Comparison of ENCODE assay signal across 1 cellular context in the genomic region with DNA sequence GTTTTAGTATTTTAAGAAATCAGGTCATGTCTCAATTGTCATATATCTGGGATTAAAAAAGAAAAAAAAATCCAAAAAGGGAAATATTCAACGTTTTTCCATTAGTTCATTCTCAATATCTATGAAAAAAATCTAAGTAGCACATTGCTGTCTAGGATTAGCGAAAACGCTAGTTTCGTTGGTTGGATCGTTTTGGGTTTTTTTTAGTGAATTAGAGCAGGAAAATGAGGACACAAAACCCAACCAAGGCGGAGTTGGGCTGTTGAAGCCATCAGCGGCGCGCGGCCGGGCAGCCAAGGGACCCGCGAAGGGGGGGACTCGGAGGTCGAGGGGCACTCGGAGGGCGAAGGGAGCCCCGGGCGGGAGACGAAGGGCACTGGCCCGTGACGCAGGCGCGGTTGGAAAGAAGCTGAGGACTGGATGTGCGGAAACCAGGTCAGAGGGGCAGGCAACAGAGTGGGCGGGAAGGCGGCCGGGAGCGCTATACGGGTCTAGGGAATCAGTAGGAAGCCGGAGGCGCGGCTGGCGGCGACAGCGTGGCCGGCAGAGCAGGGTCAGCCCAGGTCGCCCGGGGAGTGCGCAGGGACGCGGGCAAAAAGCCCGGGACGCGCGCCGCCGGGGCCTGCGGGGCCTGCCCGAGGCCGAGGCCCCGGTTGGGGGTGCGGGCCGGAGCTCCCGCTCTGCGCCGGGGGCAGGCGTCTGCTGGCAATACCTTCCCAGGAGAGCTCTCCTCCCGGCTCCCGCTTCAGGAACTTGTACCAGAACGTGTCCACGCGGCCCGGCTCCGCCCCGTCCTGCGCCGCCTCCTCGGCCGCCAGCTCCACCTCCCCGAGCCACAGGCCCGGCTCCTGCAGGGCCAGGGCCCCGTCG.
TF ChIP-seq lines count a peak whose summit lies in the region.

No MANE protein-coding gene starts in this region.

TF ChIP-seq in HepG2, 621 proteins besides CTCF, POLR2A, EP300 and RAD21 (continued from another document and continues in another):
- peak; percentile 93 for TF ChIP-seq ZFY (CRISPR knock-in tag; IDR thresholded peaks at IDR 0.05)
- peak; percentile 68; the same call in 1 of the 2 replicates for TF ChIP-seq ZNF143 (CRISPR knock-in tag; IDR thresholded peaks at IDR 0.05)
- peak; percentile 94 for TF ChIP-seq TFDP2 (CRISPR knock-in tag; IDR thresholded peaks at IDR 0.05)
- TF ChIP-seq ZNF251 (CRISPR knock-in tag; IDR thresholded peaks at IDR 0.05) = no peak
- peak; percentile 77 for TF ChIP-seq PRDM10 (CRISPR knock-in tag; IDR thresholded peaks at IDR 0.05; ENCODE audit: low read depth)
- TF ChIP-seq E2F2 (CRISPR knock-in tag; IDR thresholded peaks at IDR 0.05; ENCODE audit: borderline replicate concordance) = 0 out of 2 replicates have a peak, but pooled peaks have one; percentile 92
- TF ChIP-seq ZNF335 (CRISPR knock-in tag; IDR thresholded peaks at IDR 0.05) = peak; percentile 89
- peak; percentile 86; the same call in 1 of the 2 replicates for TF ChIP-seq ESRRA (CRISPR knock-in tag; IDR thresholded peaks at IDR 0.05; ENCODE audit: low read depth)
- TF ChIP-seq, protein P1, sequence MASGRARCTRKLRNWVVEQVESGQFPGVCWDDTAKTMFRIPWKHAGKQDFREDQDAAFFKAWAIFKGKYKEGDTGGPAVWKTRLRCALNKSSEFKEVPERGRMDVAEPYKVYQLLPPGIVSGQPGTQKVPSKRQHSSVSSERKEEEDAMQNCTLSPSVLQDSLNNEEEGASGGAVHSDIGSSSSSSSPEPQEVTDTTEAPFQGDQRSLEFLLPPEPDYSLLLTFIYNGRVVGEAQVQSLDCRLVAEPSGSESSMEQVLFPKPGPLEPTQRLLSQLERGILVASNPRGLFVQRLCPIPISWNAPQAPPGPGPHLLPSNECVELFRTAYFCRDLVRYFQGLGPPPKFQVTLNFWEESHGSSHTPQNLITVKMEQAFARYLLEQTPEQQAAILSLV (CRISPR knock-in tag; IDR thresholded peaks at IDR 0.05; ENCODE audit: borderline replicate concordance) = peak; percentile 73; the same call in 1 of the 2 replicates
- peak; percentile 97 for TF ChIP-seq HNRNPL (IDR thresholded peaks at IDR 0.05; ENCODE audit: low read depth, low read length)
- TF ChIP-seq ZNF225 (CRISPR knock-in tag; IDR thresholded peaks at IDR 0.05) = no peak; the same call in 1 of the 2 replicates
- TF ChIP-seq TCF7L2 (IDR thresholded peaks at IDR 0.05; ENCODE audit: low read depth, low read length) = no peak
- TF ChIP-seq SMAD9 (CRISPR knock-in tag; IDR thresholded peaks at IDR 0.05) = peak; percentile 87; the same call in 1 of the 2 replicates
- TF ChIP-seq, protein P2, sequence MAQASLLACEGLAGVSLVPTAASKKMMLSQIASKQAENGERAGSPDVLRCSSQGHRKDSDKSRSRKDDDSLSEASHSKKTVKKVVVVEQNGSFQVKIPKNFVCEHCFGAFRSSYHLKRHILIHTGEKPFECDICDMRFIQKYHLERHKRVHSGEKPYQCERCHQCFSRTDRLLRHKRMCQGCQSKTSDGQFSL (CRISPR knock-in tag; IDR thresholded peaks at IDR 0.05) = peak; percentile 96
- no peak for TF ChIP-seq ZNF484 (CRISPR knock-in tag; IDR thresholded peaks at IDR 0.05; ENCODE audit: borderline replicate concordance, low read depth)
- TF ChIP-seq, protein P3, sequence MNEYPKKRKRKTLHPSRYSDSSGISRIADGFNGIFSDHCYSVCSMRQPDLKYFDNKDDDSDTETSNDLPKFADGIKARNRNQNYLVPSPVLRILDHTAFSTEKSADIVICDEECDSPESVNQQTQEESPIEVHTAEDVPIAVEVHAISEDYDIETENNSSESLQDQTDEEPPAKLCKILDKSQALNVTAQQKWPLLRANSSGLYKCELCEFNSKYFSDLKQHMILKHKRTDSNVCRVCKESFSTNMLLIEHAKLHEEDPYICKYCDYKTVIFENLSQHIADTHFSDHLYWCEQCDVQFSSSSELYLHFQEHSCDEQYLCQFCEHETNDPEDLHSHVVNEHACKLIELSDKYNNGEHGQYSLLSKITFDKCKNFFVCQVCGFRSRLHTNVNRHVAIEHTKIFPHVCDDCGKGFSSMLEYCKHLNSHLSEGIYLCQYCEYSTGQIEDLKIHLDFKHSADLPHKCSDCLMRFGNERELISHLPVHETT (CRISPR knock-in tag; conservative IDR thresholded peaks at IDR 0.05) = peak; percentile 86
- TF ChIP-seq RNF219 (CRISPR knock-in tag; IDR thresholded peaks at IDR 0.05) = no peak
- TF ChIP-seq ARID2 (CRISPR knock-in tag; IDR thresholded peaks at IDR 0.05; ENCODE audit: borderline replicate concordance) = no peak
- peak; percentile 79 for TF ChIP-seq MTF2 (CRISPR knock-in tag; IDR thresholded peaks at IDR 0.05; ENCODE audit: borderline replicate concordance)
- TF ChIP-seq ZNF121 (CRISPR knock-in tag; IDR thresholded peaks at IDR 0.05) = peak; percentile 74
- 0 out of 2 replicates have a peak, but pooled peaks have one; percentile 15 for TF ChIP-seq TBP (CRISPR knock-in tag; IDR thresholded peaks at IDR 0.05)
- TF ChIP-seq ZNF570 (CRISPR knock-in tag; IDR thresholded peaks at IDR 0.05; ENCODE audit: borderline replicate concordance) = no peak
- no peak for TF ChIP-seq ZFP1 (CRISPR knock-in tag; IDR thresholded peaks at IDR 0.05)
- TF ChIP-seq ZNF501 (CRISPR knock-in tag; IDR thresholded peaks at IDR 0.05) = peak; percentile 53; the same call in 1 of the 2 replicates
- TF ChIP-seq RXRB (CRISPR knock-in tag; IDR thresholded peaks at IDR 0.05; ENCODE audit: borderline replicate concordance) = peak; percentile 83
- TF ChIP-seq TAF15 (IDR thresholded peaks at IDR 0.05; ENCODE audit: low read depth, low read length, poor library complexity, severe bottlenecking) = no peak
- peak; percentile 82 for TF ChIP-seq CREB1 (IDR thresholded peaks at IDR 0.05)
- no peak; the same call in none of the 2 replicates for TF ChIP-seq CREB1 (CRISPR knock-in tag; IDR thresholded peaks at IDR 0.05)
- peak; percentile 45; the same call in 1 of the 2 replicates for TF ChIP-seq ZNF776 (CRISPR knock-in tag; IDR thresholded peaks at IDR 0.05)
- TF ChIP-seq, protein P4, sequence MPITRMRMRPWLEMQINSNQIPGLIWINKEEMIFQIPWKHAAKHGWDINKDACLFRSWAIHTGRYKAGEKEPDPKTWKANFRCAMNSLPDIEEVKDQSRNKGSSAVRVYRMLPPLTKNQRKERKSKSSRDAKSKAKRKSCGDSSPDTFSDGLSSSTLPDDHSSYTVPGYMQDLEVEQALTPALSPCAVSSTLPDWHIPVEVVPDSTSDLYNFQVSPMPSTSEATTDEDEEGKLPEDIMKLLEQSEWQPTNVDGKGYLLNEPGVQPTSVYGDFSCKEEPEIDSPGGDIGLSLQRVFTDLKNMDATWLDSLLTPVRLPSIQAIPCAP (CRISPR knock-in tag; IDR thresholded peaks at IDR 0.05; ENCODE audit: low read depth) = no peak
- TF ChIP-seq TSC22D2 (CRISPR knock-in tag; IDR thresholded peaks at IDR 0.05; ENCODE audit: borderline replicate concordance) = no peak
- no peak for TF ChIP-seq NBN (conservative IDR thresholded peaks at IDR 0.05)
- TF ChIP-seq GPN1 (CRISPR knock-in tag; IDR thresholded peaks at IDR 0.05; ENCODE audit: borderline replicate concordance) = no peak
- TF ChIP-seq, protein P5, sequence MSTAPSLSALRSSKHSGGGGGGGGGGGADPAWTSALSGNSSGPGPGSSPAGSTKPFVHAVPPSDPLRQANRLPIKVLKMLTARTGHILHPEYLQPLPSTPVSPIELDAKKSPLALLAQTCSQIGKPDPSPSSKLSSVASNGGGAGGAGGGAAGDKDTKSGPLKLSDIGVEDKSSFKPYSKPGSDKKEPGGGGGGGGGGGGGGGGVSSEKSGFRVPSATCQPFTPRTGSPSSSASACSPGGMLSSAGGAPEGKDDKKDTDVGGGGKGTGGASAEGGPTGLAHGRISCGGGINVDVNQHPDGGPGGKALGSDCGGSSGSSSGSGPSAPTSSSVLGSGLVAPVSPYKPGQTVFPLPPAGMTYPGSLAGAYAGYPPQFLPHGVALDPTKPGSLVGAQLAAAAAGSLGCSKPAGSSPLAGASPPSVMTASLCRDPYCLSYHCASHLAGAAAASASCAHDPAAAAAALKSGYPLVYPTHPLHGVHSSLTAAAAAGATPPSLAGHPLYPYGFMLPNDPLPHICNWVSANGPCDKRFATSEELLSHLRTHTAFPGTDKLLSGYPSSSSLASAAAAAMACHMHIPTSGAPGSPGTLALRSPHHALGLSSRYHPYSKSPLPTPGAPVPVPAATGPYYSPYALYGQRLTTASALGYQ (CRISPR knock-in tag; IDR thresholded peaks at IDR 0.05) = peak; percentile 86
- peak; percentile 65; the same call in 1 of the 2 replicates for TF ChIP-seq SMAD3 (CRISPR knock-in tag; IDR thresholded peaks at IDR 0.05)
- TF ChIP-seq ZNF468 (CRISPR knock-in tag; IDR thresholded peaks at IDR 0.05) = no peak
- TF ChIP-seq, protein P6, sequence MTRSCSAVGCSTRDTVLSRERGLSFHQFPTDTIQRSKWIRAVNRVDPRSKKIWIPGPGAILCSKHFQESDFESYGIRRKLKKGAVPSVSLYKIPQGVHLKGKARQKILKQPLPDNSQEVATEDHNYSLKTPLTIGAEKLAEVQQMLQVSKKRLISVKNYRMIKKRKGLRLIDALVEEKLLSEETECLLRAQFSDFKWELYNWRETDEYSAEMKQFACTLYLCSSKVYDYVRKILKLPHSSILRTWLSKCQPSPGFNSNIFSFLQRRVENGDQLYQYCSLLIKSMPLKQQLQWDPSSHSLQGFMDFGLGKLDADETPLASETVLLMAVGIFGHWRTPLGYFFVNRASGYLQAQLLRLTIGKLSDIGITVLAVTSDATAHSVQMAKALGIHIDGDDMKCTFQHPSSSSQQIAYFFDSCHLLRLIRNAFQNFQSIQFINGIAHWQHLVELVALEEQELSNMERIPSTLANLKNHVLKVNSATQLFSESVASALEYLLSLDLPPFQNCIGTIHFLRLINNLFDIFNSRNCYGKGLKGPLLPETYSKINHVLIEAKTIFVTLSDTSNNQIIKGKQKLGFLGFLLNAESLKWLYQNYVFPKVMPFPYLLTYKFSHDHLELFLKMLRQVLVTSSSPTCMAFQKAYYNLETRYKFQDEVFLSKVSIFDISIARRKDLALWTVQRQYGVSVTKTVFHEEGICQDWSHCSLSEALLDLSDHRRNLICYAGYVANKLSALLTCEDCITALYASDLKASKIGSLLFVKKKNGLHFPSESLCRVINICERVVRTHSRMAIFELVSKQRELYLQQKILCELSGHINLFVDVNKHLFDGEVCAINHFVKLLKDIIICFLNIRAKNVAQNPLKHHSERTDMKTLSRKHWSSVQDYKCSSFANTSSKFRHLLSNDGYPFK (CRISPR knock-in tag; IDR thresholded peaks at IDR 0.05; ENCODE audit: borderline replicate concordance) = peak; percentile 64; the same call in 1 of the 2 replicates
- TF ChIP-seq ZNF563 (CRISPR knock-in tag; IDR thresholded peaks at IDR 0.05) = no peak
